8 cellular contexts compared by ENCODE assay signal in the genomic region with DNA sequence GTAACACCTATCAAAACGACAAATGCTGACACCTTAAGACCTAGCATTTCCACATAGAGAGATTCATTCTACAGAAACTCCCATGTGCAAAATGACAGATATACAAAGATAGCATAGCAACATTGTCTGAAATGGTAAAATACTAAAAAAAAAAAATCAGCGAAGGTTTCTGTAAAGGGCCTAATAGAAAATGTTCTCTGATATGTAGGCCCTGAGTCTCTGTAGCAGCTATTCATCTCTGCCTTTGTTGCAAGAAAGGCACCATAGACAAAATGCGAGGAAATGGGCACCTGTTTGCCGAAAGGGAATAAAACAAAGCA. TPM values are rescaled to one million over a fixed set of nuclear protein-coding genes. Genes with fewer than 3 reads are reported as not detected.
DNase-seq lines count a peak whose midpoint lies in the region; ATAC-seq and TF ChIP-seq lines count a peak whose summit lies in the region.

No MANE protein-coding gene starts in this region.

- intact Hi-C loops in activated CD4-positive, alpha-beta T cell treated with anti-CD3 and anti-CD28 coated beads for 36 hours (cut with DNase I, micrococcal nuclease) = loop anchor here (1.0 to 10.0 kb wide), 6 partner anchors 8 to 661 kb away; a partner anchor contains a TSS

- H3K27me3 ChIP-seq in gastroesophageal sphincter (no peaks in the 10 kb centered on the region), foreskin keratinocyte (no peaks in the 10 kb centered on the region)

- peaks cover 19% of the 10 kb centered on the region for H3K4me1 Mint-ChIP-seq in activated CD4-positive, alpha-beta T cell treated with anti-CD3 and anti-CD28 coated beads for 36 hours
- H3K4me1 Mint-ChIP-seq in WTC11 = peaks cover 41% of the 10 kb centered on the region
- H3K4me1 Mint-ChIP-seq in stimulated activated naive B cell treated with anti-CD40 and anti-IgM and Interleukin-4, amounts not matched to agents 10 μg/mL and 1 μg/mL and 100 μg/mL, for 72 hours = peaks cover 13 to 29% of the 10 kb centered on the region in 2 donors

- H3K27me3 Mint-ChIP-seq in activated CD4-positive, alpha-beta T cell treated with anti-CD3 and anti-CD28 coated beads for 36 hours = no peaks in the 10 kb centered on the region
- no peaks in the 10 kb centered on the region for H3K27me3 Mint-ChIP-seq in WTC11 (ENCODE audit: low read depth)
- H3K27me3 Mint-ChIP-seq in stimulated activated naive B cell treated with anti-CD40 and anti-IgM and Interleukin-4, amounts not matched to agents 10 μg/mL and 1 μg/mL and 100 μg/mL, for 72 hours = peaks cover 13 to 27% of the 10 kb centered on the region in 2 donors

- no peak for TF ChIP-seq EP300 in gastroesophageal sphincter (IDR thresholded peaks at IDR 0.05)

- peak overlapping the region in 3 of 4 donors; percentile 89 to 92 (median 92) for H3K27ac ChIP-seq in gastroesophageal sphincter
- no peak overlapping the region for H3K27ac ChIP-seq in foreskin keratinocyte

- TF ChIP-seq CTCF in WTC11 (IDR thresholded peaks at IDR 0.05) (no peak), gastroesophageal sphincter (IDR thresholded peaks at IDR 0.05) (peak in 1 of 4 experiments; percentile 12), GM13976 (IDR thresholded peaks at IDR 0.05; ENCODE audit: borderline replicate concordance, control extremely low read depth, extremely low read depth, insufficient read depth, missing control alignments) (no peak), foreskin keratinocyte (conservative IDR thresholded peaks at IDR 0.05) (no peak)

- no peak for TF ChIP-seq POLR2A in gastroesophageal sphincter (IDR thresholded peaks at IDR 0.05)

- H3K36me3 ChIP-seq in gastroesophageal sphincter = peaks cover 0 to 16% of the 10 kb centered on the region in 2 donors

- in situ Hi-C loops in GM13976 (cut with MboI; ENCODE audit: low sequenced_read_pairs, unreplicated experiment) = no loop called here

- ATAC-seq in activated CD4-positive, alpha-beta T cell treated with anti-CD3 and anti-CD28 coated beads for 36 hours = no peak
- ATAC-seq in WTC11 (no peak), gastroesophageal sphincter (no peak), foreskin keratinocyte (no peak)
- ATAC-seq in stimulated activated naive B cell treated with anti-CD40 and anti-IgM and Interleukin-4, amounts not matched to agents 10 μg/mL and 1 μg/mL and 100 μg/mL, for 72 hours (replicated peaks) = no peak

- no peaks in the 10 kb centered on the region for H3K9me3 Mint-ChIP-seq in activated CD4-positive, alpha-beta T cell treated with anti-CD3 and anti-CD28 coated beads for 36 hours (ENCODE audit: low read depth)
- peaks cover 3% of the 10 kb centered on the region; the same call in 1 of the 2 replicates for H3K9me3 Mint-ChIP-seq in WTC11
- no peaks in the 10 kb centered on the region for H3K9me3 Mint-ChIP-seq in stimulated activated naive B cell treated with anti-CD40 and anti-IgM and Interleukin-4, amounts not matched to agents 10 μg/mL and 1 μg/mL and 100 μg/mL, for 72 hours

- H3K27ac Mint-ChIP-seq in activated CD4-positive, alpha-beta T cell treated with anti-CD3 and anti-CD28 coated beads for 36 hours = peak overlapping the region; percentile 82
- H3K27ac Mint-ChIP-seq in WTC11 = peak overlapping the region; percentile 93; the same call in 1 of the 2 replicates
- peak overlapping the region; percentile 79 for H3K27ac Mint-ChIP-seq in stimulated activated naive B cell treated with anti-CD40 and anti-IgM and Interleukin-4, amounts not matched to agents 10 μg/mL and 1 μg/mL and 100 μg/mL, for 72 hours

- no peaks in the 10 kb centered on the region for H3K9me3 ChIP-seq in gastroesophageal sphincter

- CTCF ChIA-PET in activated CD4-positive, alpha-beta T cell treated with anti-CD3 and anti-CD28 coated beads for 36 hours (lab: Charles Lee) = interaction anchor here (0.7 to 1.2 kb wide), 2 partner anchors 13 to 57 kb away, joined by 3 to 4 read pairs; no protein-coding TSS in a partner anchor
- CTCF ChIA-PET in WTC11 (lab: Charles Lee) = interaction anchor here (1.1 to 3.6 kb wide), 2 partner anchors 9 to 90 kb away, joined by 3 to 18 read pairs; no protein-coding TSS in a partner anchor

- DNase-seq in activated CD4-positive, alpha-beta T cell treated with anti-CD3 and anti-CD28 coated beads for 36 hours = no peak
- DNase-seq in activated CD4-positive, alpha-beta T cell treated with anti-CD3 and anti-CD28 coated beads for 4 hours = no peak
- DNase-seq in WTC11 (ENCODE audit: low spot score) (no peak), DMS53 (lab: John Stamatoyannopoulos, UW) (no peak), GM13976 (ENCODE audit: low spot score) (no peak), foreskin keratinocyte (no peak)
- no peak for DNase-seq in stimulated activated naive B cell treated with anti-CD40 and anti-IgM and Interleukin-4, amounts not matched to agents 10 μg/mL and 1 μg/mL and 100 μg/mL, for 72 hours

- H3K4me3 ChIP-seq in gastroesophageal sphincter = peak overlapping the region in 1 of 2 donors; percentile 95

- H3K4me3 Mint-ChIP-seq in activated CD4-positive, alpha-beta T cell treated with anti-CD3 and anti-CD28 coated beads for 36 hours = peak overlapping the region; percentile 79
- H3K4me3 Mint-ChIP-seq in WTC11 = peak overlapping the region; percentile 85
- peak overlapping the region; percentile 86 to 90 for H3K4me3 Mint-ChIP-seq in stimulated activated naive B cell treated with anti-CD40 and anti-IgM and Interleukin-4, amounts not matched to agents 10 μg/mL and 1 μg/mL and 100 μg/mL, for 72 hours

- WGBS in gastroesophageal sphincter (ENCODE audit: low coverage in 1 of 2), 2 donors = 64 to 67% methylated on average over 3 to 4 of the region's 4 CpGs

- POLR2A ChIA-PET in activated CD4-positive, alpha-beta T cell treated with anti-CD3 and anti-CD28 coated beads for 36 hours (lab: Charles Lee) = interaction anchor here (0.6 kb wide), 1 partner anchor 85 kb away, joined by 3 read pairs; no protein-coding TSS in a partner anchor
- POLR2A ChIA-PET in WTC11 (lab: Charles Lee) = interaction anchor here (0.6 to 3.4 kb wide), 6 partner anchors 9 to 175 kb away, joined by 3 to 17 read pairs (median 4); a partner anchor contains a TSS

- no peaks in the 10 kb centered on the region for H3K36me3 Mint-ChIP-seq in activated CD4-positive, alpha-beta T cell treated with anti-CD3 and anti-CD28 coated beads for 36 hours (ENCODE audit: low read depth)
- H3K36me3 Mint-ChIP-seq in WTC11 = peaks cover 32% of the 10 kb centered on the region
- H3K36me3 Mint-ChIP-seq in stimulated activated naive B cell treated with anti-CD40 and anti-IgM and Interleukin-4, amounts not matched to agents 10 μg/mL and 1 μg/mL and 100 μg/mL, for 72 hours = no peaks in the 10 kb centered on the region

- H3K4me1 ChIP-seq in gastroesophageal sphincter (peaks cover 0 to 50% (median 25%) of the 10 kb centered on the region in 3 donors), foreskin keratinocyte (peaks cover 5% of the 10 kb centered on the region)

TF ChIP-seq in WTC11, 78 proteins besides CTCF, POLR2A, EP300 and RAD21 (continues in another document):
- no peak for TF ChIP-seq ZNF423 (CRISPR knock-in tag; IDR thresholded peaks at IDR 0.05)
- TF ChIP-seq GRHL2 (CRISPR knock-in tag; IDR thresholded peaks at IDR 0.05; ENCODE audit: insufficient replicate concordance, severe bottlenecking) = no peak
- TF ChIP-seq TCF7 (CRISPR knock-in tag; IDR thresholded peaks at IDR 0.05; ENCODE audit: low read depth) = no peak
- TF ChIP-seq, protein P1, sequence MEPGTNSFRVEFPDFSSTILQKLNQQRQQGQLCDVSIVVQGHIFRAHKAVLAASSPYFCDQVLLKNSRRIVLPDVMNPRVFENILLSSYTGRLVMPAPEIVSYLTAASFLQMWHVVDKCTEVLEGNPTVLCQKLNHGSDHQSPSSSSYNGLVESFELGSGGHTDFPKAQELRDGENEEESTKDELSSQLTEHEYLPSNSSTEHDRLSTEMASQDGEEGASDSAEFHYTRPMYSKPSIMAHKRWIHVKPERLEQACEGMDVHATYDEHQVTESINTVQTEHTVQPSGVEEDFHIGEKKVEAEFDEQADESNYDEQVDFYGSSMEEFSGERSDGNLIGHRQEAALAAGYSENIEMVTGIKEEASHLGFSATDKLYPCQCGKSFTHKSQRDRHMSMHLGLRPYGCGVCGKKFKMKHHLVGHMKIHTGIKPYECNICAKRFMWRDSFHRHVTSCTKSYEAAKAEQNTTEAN (CRISPR knock-in tag; IDR thresholded peaks at IDR 0.05) = no peak
- TF ChIP-seq FOXP1 (CRISPR knock-in tag; IDR thresholded peaks at IDR 0.05; ENCODE audit: borderline replicate concordance) = no peak
- no peak for TF ChIP-seq NR3C1 (CRISPR knock-in tag; conservative IDR thresholded peaks at IDR 0.05; ENCODE audit: low read depth)
- no peak for TF ChIP-seq CREM (CRISPR knock-in tag; IDR thresholded peaks at IDR 0.05)
- TF ChIP-seq, protein P2, sequence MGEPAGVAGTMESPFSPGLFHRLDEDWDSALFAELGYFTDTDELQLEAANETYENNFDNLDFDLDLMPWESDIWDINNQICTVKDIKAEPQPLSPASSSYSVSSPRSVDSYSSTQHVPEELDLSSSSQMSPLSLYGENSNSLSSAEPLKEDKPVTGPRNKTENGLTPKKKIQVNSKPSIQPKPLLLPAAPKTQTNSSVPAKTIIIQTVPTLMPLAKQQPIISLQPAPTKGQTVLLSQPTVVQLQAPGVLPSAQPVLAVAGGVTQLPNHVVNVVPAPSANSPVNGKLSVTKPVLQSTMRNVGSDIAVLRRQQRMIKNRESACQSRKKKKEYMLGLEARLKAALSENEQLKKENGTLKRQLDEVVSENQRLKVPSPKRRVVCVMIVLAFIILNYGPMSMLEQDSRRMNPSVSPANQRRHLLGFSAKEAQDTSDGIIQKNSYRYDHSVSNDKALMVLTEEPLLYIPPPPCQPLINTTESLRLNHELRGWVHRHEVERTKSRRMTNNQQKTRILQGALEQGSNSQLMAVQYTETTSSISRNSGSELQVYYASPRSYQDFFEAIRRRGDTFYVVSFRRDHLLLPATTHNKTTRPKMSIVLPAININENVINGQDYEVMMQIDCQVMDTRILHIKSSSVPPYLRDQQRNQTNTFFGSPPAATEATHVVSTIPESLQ (CRISPR knock-in tag; IDR thresholded peaks at IDR 0.05) = no peak

RNA-seq across cellular contexts. Expression of a gene that starts 0.6 kb away (rescaled TPM):
- total RNA-seq in activated CD4-positive, alpha-beta T cell treated with anti-CD3 and anti-CD28 coated beads for 36 hours = 10 to 100 TPM; 17.0 to 18.6 TPM
- total RNA-seq in WTC11 (2021) = 719 to 847 TPM (median 814 TPM) in 3 replicates
- 100 to 1,000 TPM; 496 to 734 (median 508) TPM for total RNA-seq in gastroesophageal sphincter
- 38.2 and 85.4 TPM in 2 replicates for total RNA-seq in foreskin keratinocyte
- 57.2 and 120 TPM in 2 replicates for polyA plus RNA-seq in foreskin keratinocyte

RNA-seq across cellular contexts. Expression of a gene that starts 18.5 kb away (rescaled TPM):
- total RNA-seq in activated CD4-positive, alpha-beta T cell treated with anti-CD3 and anti-CD28 coated beads for 36 hours = 10 to 100 TPM; 53.9 to 64.1 TPM
- 50.6 to 65.9 TPM (median 65.2 TPM) in 3 replicates for total RNA-seq in WTC11 (2021)
- 10 to 100 TPM in 1 of 4 donors, 1 to 10 TPM in 3; 3.0 to 10.5 (median 6.7) TPM for total RNA-seq in gastroesophageal sphincter
- total RNA-seq in foreskin keratinocyte = 5.4 and 6.0 TPM in 2 replicates
- 6.2 and 6.7 TPM in 2 replicates for polyA plus RNA-seq in foreskin keratinocyte
